ENCODE assay signal across 18 cellular contexts in the genomic region with DNA sequence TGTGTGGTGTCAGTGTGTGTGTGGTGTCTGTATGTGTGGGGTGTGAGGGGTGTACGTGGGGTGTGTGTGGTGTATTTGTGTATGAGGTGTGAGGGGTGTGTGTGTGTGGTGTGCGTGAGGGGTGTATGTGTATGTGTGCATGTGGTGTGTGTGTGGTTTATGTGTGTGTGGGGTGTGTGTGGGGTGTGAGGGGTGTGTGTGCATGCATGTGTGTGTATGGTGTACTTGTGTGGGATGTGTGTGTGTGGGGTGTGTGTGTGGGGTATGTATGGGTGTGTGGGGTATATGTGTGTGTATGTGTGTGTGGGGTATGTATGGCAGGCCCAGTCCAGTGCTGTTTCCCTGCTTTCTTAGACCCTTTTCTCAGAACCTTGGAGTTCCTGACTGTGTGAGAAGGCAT.
A peak's percentile ranks its signal among the peaks of the same experiment; 100 is the strongest.
DNase-seq lines count a peak whose midpoint lies in the region; ATAC-seq and TF ChIP-seq lines count a peak whose summit lies in the region.
"Had no signal": no experiment of that assay in that cellular context is flagged by ENCODE, and none has a peak within 500 bp of the region (broad histone marks: within the 10 kb centered on the region; RNA-seq: fewer than 3 reads in every experiment).

No MANE protein-coding gene starts in this region.

- no peak overlapping the region for H3K4me2 ChIP-seq in IMR-90 (ENCODE audit: low read depth, low read length)

- peaks cover 4% of the 10 kb centered on the region for H3K27me3 Mint-ChIP-seq in T-helper 1 cell treated with Interleukin-12 subunit alpha and Interleukin-12 subunit beta and Interleukin-4 antibody, amounts not matched to agents 30 μg/mL and 1 μg/mL, for 36 hours (ENCODE audit: low read depth)
- H3K27me3 Mint-ChIP-seq in central memory CD8-positive, alpha-beta T cell = no peaks in the 10 kb centered on the region
- H3K27me3 Mint-ChIP-seq in progenitor cell of endocrine pancreas = peaks cover 7% of the 10 kb centered on the region
- no peaks in the 10 kb centered on the region for H3K27me3 Mint-ChIP-seq in activated T-cell treated with anti-CD3 and anti-CD28 coated beads, Interleukin-2, amount 50 U/mL, for 4 hours (ENCODE audit: low read depth)

- no peak overlapping the region for H3K4me3 ChIP-seq in IMR-90 (ENCODE audit: insufficient read depth, low read depth, low read length)
- no peak overlapping the region for H3K4me3 ChIP-seq in psoas muscle
- H3K4me3 ChIP-seq: GM23248, K562 had no signal

- no peak overlapping the region for H2AK5ac ChIP-seq in IMR-90 (ENCODE audit: low read depth, low read length)

- no peak overlapping the region for H4K8ac ChIP-seq in IMR-90 (ENCODE audit: low read depth in 2 of 2, low read length in 2 of 2)

- H3K4me1 Mint-ChIP-seq in T-helper 1 cell treated with Interleukin-12 subunit alpha and Interleukin-12 subunit beta and Interleukin-4 antibody, amounts not matched to agents 30 μg/mL and 1 μg/mL, for 36 hours (ENCODE audit: low read depth) = peaks cover 46% of the 10 kb centered on the region
- H3K4me1 Mint-ChIP-seq in central memory CD8-positive, alpha-beta T cell = peaks cover 28% of the 10 kb centered on the region
- peaks cover 6% of the 10 kb centered on the region for H3K4me1 Mint-ChIP-seq in progenitor cell of endocrine pancreas (ENCODE audit: low read depth)
- peaks cover 33% of the 10 kb centered on the region for H3K4me1 Mint-ChIP-seq in activated T-cell treated with anti-CD3 and anti-CD28 coated beads, Interleukin-2, amount 50 U/mL, for 4 hours (ENCODE audit: low read depth)

- no peak overlapping the region for H3K23ac ChIP-seq in IMR-90 (ENCODE audit: low read depth, low read length)

- H3K4ac ChIP-seq in IMR-90 (ENCODE audit: low read depth, low read length) = no peak overlapping the region

- POLR2A ChIA-PET in IMR-90 (lab: Charles Lee; ENCODE audit: unreplicated experiment) = no interaction called here

- BruUV-seq in IMR-90 (replicated peaks; lab: Mats Ljungman, UMichigan) = no TSS peak

- H2AFZ ChIP-seq in IMR-90 (replicated peaks; ENCODE audit: low read length, poor library complexity) = no peak overlapping the region
- H2AFZ ChIP-seq: GM23248 had no signal

- no peak overlapping the region for H3K56ac ChIP-seq in IMR-90 (ENCODE audit: extremely low read depth, insufficient read depth, low read length)

- dilution Hi-C loops in IMR-90 (cut with HindIII; ENCODE audit: low sequenced_read_pairs, unreplicated experiment) = no loop called here

- H3K36me3 ChIP-seq in IMR-90 (ENCODE audit: control insufficient read depth, insufficient read depth, low read length) (no peaks in the 10 kb centered on the region), psoas muscle (ENCODE audit: insufficient read depth in 1 of 2, low read depth in 1 of 2) (no peaks in the 10 kb centered on the region)
- H3K36me3 ChIP-seq: BE2C had no signal

- no peak for TF ChIP-seq CTCF in IMR-90 (conservative IDR thresholded peaks at IDR 0.05; ENCODE audit: low read depth, low read length)
- TF ChIP-seq CTCF in progenitor cell of endocrine pancreas (IDR thresholded peaks at IDR 0.05; ENCODE audit: unreplicated experiment) = no peak
- no peak for TF ChIP-seq CTCF in psoas muscle (IDR thresholded peaks at IDR 0.05)

- no peak overlapping the region for H2BK20ac ChIP-seq in IMR-90 (ENCODE audit: low read depth, low read length)

- H3K27ac ChIP-seq in IMR-90 (ENCODE audit: insufficient read depth, low read length) = no peak overlapping the region
- no peak overlapping the region for H3K27ac ChIP-seq in psoas muscle
- H3K27ac ChIP-seq: 22Rv1, GM23248 had no signal

- H3K14ac ChIP-seq in IMR-90 (replicated peaks; ENCODE audit: low read depth, low read length) = no peak overlapping the region

- CTCF ChIA-PET in IMR-90 (lab: Yijun Ruan, JAX) = no interaction called here

- intact Hi-C loops in IMR-90 (cut with micrococcal nuclease) = loop anchor here (5.0 kb wide), 1 partner anchor 1037 kb away; no protein-coding TSS in a partner anchor
- intact Hi-C loops in psoas muscle (cut with DNase I) = no loop called here

- no peak overlapping the region for H4K91ac ChIP-seq in IMR-90 (ENCODE audit: insufficient read depth, low read depth, low read length)

- ATAC-seq in IMR-90 (ENCODE audit: low read depth) (no peak), psoas muscle (no peak)
- ATAC-seq in central memory CD8-positive, alpha-beta T cell (replicated peaks; ENCODE audit: extremely low read depth, poor library complexity, severe bottlenecking) = no peak
- ATAC-seq in activated T-cell treated with anti-CD3 and anti-CD28 coated beads, Interleukin-2, amount 50 U/mL, for 4 hours = no peak
- ATAC-seq: HCT116 had no signal

- no peaks in the 10 kb centered on the region for H3K9me3 Mint-ChIP-seq in T-helper 1 cell treated with Interleukin-12 subunit alpha and Interleukin-12 subunit beta and Interleukin-4 antibody, amounts not matched to agents 30 μg/mL and 1 μg/mL, for 36 hours
- no peaks in the 10 kb centered on the region for H3K9me3 Mint-ChIP-seq in central memory CD8-positive, alpha-beta T cell
- peaks cover 4% of the 10 kb centered on the region for H3K9me3 Mint-ChIP-seq in progenitor cell of endocrine pancreas (ENCODE audit: low read depth)
- H3K9me3 Mint-ChIP-seq in activated T-cell treated with anti-CD3 and anti-CD28 coated beads, Interleukin-2, amount 50 U/mL, for 4 hours = no peaks in the 10 kb centered on the region

- H2BK120ac ChIP-seq in IMR-90 (ENCODE audit: low read depth, low read length) = no peak overlapping the region

- peak overlapping the region; percentile 59 for H2BK5ac ChIP-seq in IMR-90 (ENCODE audit: low read depth, low read length, poor library complexity, severe bottlenecking)

- H3K27me3 ChIP-seq in IMR-90 (ENCODE audit: control insufficient read depth, insufficient read depth, low read length) = no peaks in the 10 kb centered on the region; the same call in none of the 2 replicates
- H3K27me3 ChIP-seq in psoas muscle (ENCODE audit: insufficient read depth in 3 of 3, low read length in 2 of 3) = peaks cover 0 to 5% (median 0%) of the 10 kb centered on the region in 3 donors
- H3K27me3 ChIP-seq: BE2C had no signal

- no peak overlapping the region for H2AK9ac ChIP-seq in IMR-90 (replicated peaks; ENCODE audit: low read depth, low read length, poor library complexity)

- H3K4me1 ChIP-seq in IMR-90 (ENCODE audit: control insufficient read depth, insufficient read depth, low read length) (peaks cover 2% of the 10 kb centered on the region; the same call in 1 of the 2 replicates), psoas muscle (no peaks in the 10 kb centered on the region)
- H3K4me1 ChIP-seq: BE2C had no signal

- H3K9me1 ChIP-seq in IMR-90 (ENCODE audit: insufficient read depth, low read length) = no peaks in the 10 kb centered on the region

- no peaks in the 10 kb centered on the region for H3K79me1 ChIP-seq in IMR-90 (ENCODE audit: low read depth in 1 of 2, low read length in 2 of 2)

- DNase-seq in T-helper 1 cell (no peak), IMR-90 (no peak), progenitor cell of endocrine pancreas (ENCODE audit: low spot score, unreplicated experiment) (no peak), psoas muscle (no peak), NCI-H1694 (lab: John Stamatoyannopoulos, UW) (no peak)
- DNase-seq in central memory CD8-positive, alpha-beta T cell (ENCODE audit: low spot score in 2 of 2) = no peak
- DNase-seq in activated T-cell treated with anti-CD3 and anti-CD28 coated beads, Interleukin-2, amount 50 U/mL, for 4 hours = no peak
- DNase-seq: BE2C, GDM1, GM23248, NCI-H1092, NCI-H146, NCI-H2227 treated with DMSO at 0.1 percent for 48 hours, NCI-H524 treated with DMSO at 0.1 percent for 48 hours had no signal

- peaks cover 3% of the 10 kb centered on the region for H3K36me3 Mint-ChIP-seq in T-helper 1 cell treated with Interleukin-12 subunit alpha and Interleukin-12 subunit beta and Interleukin-4 antibody, amounts not matched to agents 30 μg/mL and 1 μg/mL, for 36 hours (ENCODE audit: low read depth)
- peaks cover 17% of the 10 kb centered on the region for H3K36me3 Mint-ChIP-seq in central memory CD8-positive, alpha-beta T cell (ENCODE audit: insufficient read depth)
- H3K36me3 Mint-ChIP-seq in progenitor cell of endocrine pancreas (ENCODE audit: insufficient read depth) = peaks cover 2% of the 10 kb centered on the region
- no peaks in the 10 kb centered on the region for H3K36me3 Mint-ChIP-seq in activated T-cell treated with anti-CD3 and anti-CD28 coated beads, Interleukin-2, amount 50 U/mL, for 4 hours (ENCODE audit: insufficient read depth)

- no peak for TF ChIP-seq RAD21 in IMR-90 (IDR thresholded peaks at IDR 0.05; ENCODE audit: low read length)

- WGBS in IMR-90 (ENCODE audit: extremely low coverage in 2 of 2, insufficient read length in 1 of 2), 2 experiments = 65% methylated on average over 2 of the region's 2 CpGs; no CpG with 5 or more reads in 1 of the 2 experiments
- WGBS in psoas muscle, 3 donors = 48 to 50% (median 49%) methylated on average over 2 of the region's 2 CpGs

- H3K18ac ChIP-seq in IMR-90 (ENCODE audit: low read depth, low read length) = no peak overlapping the region

- in situ Hi-C loops in IMR-90 (cut with MboI; ENCODE audit: low sequenced_read_pairs) = no loop called here

- H3K27ac Mint-ChIP-seq in T-helper 1 cell treated with Interleukin-12 subunit alpha and Interleukin-12 subunit beta and Interleukin-4 antibody, amounts not matched to agents 30 μg/mL and 1 μg/mL, for 36 hours = peak overlapping the region; percentile 94
- peak overlapping the region; percentile 96 for H3K27ac Mint-ChIP-seq in central memory CD8-positive, alpha-beta T cell (ENCODE audit: low read depth)
- peak overlapping the region; percentile 49 for H3K27ac Mint-ChIP-seq in progenitor cell of endocrine pancreas

- TF ChIP-seq POLR2A in IMR-90 (IDR thresholded peaks at IDR 0.05; ENCODE audit: low read depth, low read length) = no peak

- H3K4me3 Mint-ChIP-seq in T-helper 1 cell treated with Interleukin-12 subunit alpha and Interleukin-12 subunit beta and Interleukin-4 antibody, amounts not matched to agents 30 μg/mL and 1 μg/mL, for 36 hours = no peak overlapping the region
- no peak overlapping the region for H3K4me3 Mint-ChIP-seq in central memory CD8-positive, alpha-beta T cell
- H3K4me3 Mint-ChIP-seq in progenitor cell of endocrine pancreas (ENCODE audit: low read depth) = no peak overlapping the region
- no peak overlapping the region for H3K4me3 Mint-ChIP-seq in activated T-cell treated with anti-CD3 and anti-CD28 coated beads, Interleukin-2, amount 50 U/mL, for 4 hours

- H3K9me3 ChIP-seq in IMR-90 (ENCODE audit: control insufficient read depth, insufficient read depth, low read length) (no peaks in the 10 kb centered on the region), psoas muscle (no peaks in the 10 kb centered on the region)
- H3K9me3 ChIP-seq: BE2C had no signal

- no peak overlapping the region for H3K9ac ChIP-seq in IMR-90 (ENCODE audit: low read depth, low read length)
- H3K9ac ChIP-seq: GM23248 had no signal

- H4K5ac ChIP-seq in IMR-90 (ENCODE audit: low read depth, low read length) = no peak overlapping the region

- H4K20me1 ChIP-seq in IMR-90 (ENCODE audit: insufficient read depth, low read length) = no peaks in the 10 kb centered on the region

- H2BK15ac ChIP-seq in IMR-90 (ENCODE audit: low read depth, low read length) = no peak overlapping the region
